12 cellular contexts compared by ENCODE assay signal in the genomic region with DNA sequence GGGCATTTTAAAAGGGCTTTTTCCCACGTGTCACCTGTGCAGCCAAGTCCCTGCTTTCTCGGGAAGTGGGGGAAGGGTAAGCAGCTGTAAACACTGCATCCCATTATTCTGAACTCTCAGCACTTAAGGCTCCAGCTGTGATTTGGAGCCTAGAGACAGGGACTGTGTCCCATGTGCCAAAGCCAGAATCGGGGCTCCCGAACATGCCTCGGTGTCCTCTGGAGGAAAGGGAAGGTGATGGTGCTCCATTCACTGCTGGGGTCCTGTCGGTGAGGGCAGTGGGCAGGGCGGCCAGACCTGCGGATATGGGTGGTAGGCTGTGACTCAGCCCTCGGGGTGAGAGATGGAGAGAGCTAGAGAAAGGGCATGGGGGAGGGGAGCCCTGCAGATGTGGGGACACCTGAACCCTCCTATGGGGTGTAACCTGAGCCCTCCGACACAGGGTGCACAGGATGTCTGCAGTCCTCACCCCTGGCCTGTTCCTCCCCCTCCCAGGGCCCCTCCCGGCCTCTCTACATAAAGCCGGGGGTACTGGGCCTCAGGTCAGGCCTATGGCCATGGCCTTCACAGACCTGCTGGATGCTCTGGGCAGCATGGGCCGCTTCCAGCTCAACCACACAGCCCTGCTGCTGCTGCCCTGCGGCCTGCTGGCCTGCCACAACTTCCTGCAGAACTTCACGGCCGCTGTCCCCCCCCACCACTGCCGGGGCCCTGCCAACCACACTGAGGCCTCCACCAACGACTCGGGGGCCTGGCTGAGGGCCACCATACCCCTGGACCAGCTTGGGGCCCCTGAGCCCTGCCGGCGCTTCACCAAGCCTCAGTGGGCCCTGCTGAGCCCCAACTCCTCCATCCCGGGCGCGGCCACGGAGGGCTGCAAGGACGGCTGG. TPM values are rescaled to one million over a fixed set of nuclear protein-coding genes. Genes with fewer than 3 reads are reported as not detected.
DNase-seq lines count a peak whose midpoint lies in the region; ATAC-seq and TF ChIP-seq lines count a peak whose summit lies in the region.
"Had no signal": no experiment of that assay in that cellular context is flagged by ENCODE, and none has a peak within 500 bp of the region (broad histone marks: within the 10 kb centered on the region; RNA-seq: fewer than 3 reads in every experiment).

No MANE protein-coding gene starts in this region.

- no peaks in the 10 kb centered on the region for H4K20me1 ChIP-seq in IMR-90 (ENCODE audit: insufficient read depth, low read length)

- H3K36me3 ChIP-seq in Caco-2 (ENCODE audit: control insufficient read depth, insufficient read depth, low read length) (peaks cover 2% of the 10 kb centered on the region), IMR-90 (ENCODE audit: control insufficient read depth, insufficient read depth, low read length) (peaks cover 28% of the 10 kb centered on the region), mucosa of descending colon (ENCODE audit: low read depth) (peaks cover 8% of the 10 kb centered on the region)

- H3K4me1 ChIP-seq in Caco-2 (no peaks in the 10 kb centered on the region), IMR-90 (ENCODE audit: control insufficient read depth, insufficient read depth, low read length) (peaks cover 5% of the 10 kb centered on the region), mucosa of descending colon (ENCODE audit: low read depth) (peaks cover 5% of the 10 kb centered on the region)
- H3K4me1 ChIP-seq: foreskin keratinocyte had no signal

- peak overlapping the region; percentile 95 for H2AK9ac ChIP-seq in IMR-90 (replicated peaks; ENCODE audit: low read depth, low read length, poor library complexity)

- H3K27ac Mint-ChIP-seq in Caco-2 (ENCODE audit: unreplicated experiment) = peak overlapping the region; percentile 34
- peak overlapping the region; percentile 68 for H3K27ac Mint-ChIP-seq in activated T-helper 1 cell treated with anti-CD3 and anti-CD28 coated beads, Interleukin-12 subunit alpha, Interleukin-12 subunit beta, Interleukin-2, Interleukin-4 antibody, amounts not matched to agents 30 ng/mL and 10 ng/mL and 1 ng/mL, durations not matched to agents 14 hours and 24 hours and 36 hours

- WGBS in IMR-90 (ENCODE audit: extremely low coverage in 2 of 2, insufficient read length in 1 of 2), 2 experiments = 82% methylated on average over 11 of the region's 26 CpGs; no CpG with 5 or more reads in 1 of the 2 experiments

- dilution Hi-C loops in IMR-90 (cut with HindIII; ENCODE audit: low sequenced_read_pairs, unreplicated experiment) = no loop called here

- no peak overlapping the region for H3K4me3 Mint-ChIP-seq in Caco-2 (ENCODE audit: unreplicated experiment)
- no peak overlapping the region for H3K4me3 Mint-ChIP-seq in activated T-helper 1 cell treated with anti-CD3 and anti-CD28 coated beads, Interleukin-12 subunit alpha, Interleukin-12 subunit beta, Interleukin-2, Interleukin-4 antibody, amounts not matched to agents 30 ng/mL and 10 ng/mL and 1 ng/mL, durations not matched to agents 14 hours and 24 hours and 36 hours

- H2BK120ac ChIP-seq in IMR-90 (ENCODE audit: low read depth, low read length) = no peak overlapping the region

- H2BK20ac ChIP-seq in IMR-90 (ENCODE audit: low read depth, low read length) = no peak overlapping the region

- H3K9me3 ChIP-seq in Caco-2 (no peaks in the 10 kb centered on the region), IMR-90 (ENCODE audit: control insufficient read depth, insufficient read depth, low read length) (no peaks in the 10 kb centered on the region), mucosa of descending colon (no peaks in the 10 kb centered on the region)

- peaks cover 54% of the 10 kb centered on the region for H3K36me3 Mint-ChIP-seq in Caco-2 (ENCODE audit: insufficient read depth, unreplicated experiment)
- H3K36me3 Mint-ChIP-seq in activated T-helper 1 cell treated with anti-CD3 and anti-CD28 coated beads, Interleukin-12 subunit alpha, Interleukin-12 subunit beta, Interleukin-2, Interleukin-4 antibody, amounts not matched to agents 30 ng/mL and 10 ng/mL and 1 ng/mL, durations not matched to agents 14 hours and 24 hours and 36 hours (ENCODE audit: low read depth) = peaks cover 15% of the 10 kb centered on the region

- H2BK5ac ChIP-seq in IMR-90 (ENCODE audit: low read depth, low read length, poor library complexity, severe bottlenecking) = no peak overlapping the region

- no peak for TF ChIP-seq RAD21 in IMR-90 (IDR thresholded peaks at IDR 0.05; ENCODE audit: low read length)

- H3K18ac ChIP-seq in IMR-90 (ENCODE audit: low read depth, low read length) = no peak overlapping the region

- in situ Hi-C loops in IMR-90 (cut with MboI; ENCODE audit: low sequenced_read_pairs) = no loop called here

- no peak overlapping the region for H4K5ac ChIP-seq in IMR-90 (ENCODE audit: low read depth, low read length)

- H3K23ac ChIP-seq in IMR-90 (ENCODE audit: low read depth, low read length) = no peak overlapping the region

- no peak overlapping the region for H3K27ac ChIP-seq in IMR-90 (ENCODE audit: insufficient read depth, low read length)
- H3K27ac ChIP-seq: foreskin keratinocyte, parathyroid adenoma had no signal

- POLR2A ChIA-PET in Caco-2 (lab: Charles Lee) = interaction anchor here (0.6 kb wide), 1 partner anchor 48 kb away, joined by 3 read pairs; the partner anchor contains the start of gene POLA2
- POLR2A ChIA-PET in IMR-90 (lab: Charles Lee; ENCODE audit: unreplicated experiment) = no interaction called here

- peak overlapping the region in 1 of 2 experiments; percentile 19; a peak in 1 of 4 replicates for H4K8ac ChIP-seq in IMR-90 (ENCODE audit: low read depth in 2 of 2, low read length in 2 of 2)

- H3K56ac ChIP-seq in IMR-90 (ENCODE audit: extremely low read depth, insufficient read depth, low read length) = no peak overlapping the region

- CTCF ChIA-PET in Caco-2 (lab: Charles Lee) (no interaction called here), IMR-90 (lab: Yijun Ruan, JAX) (no interaction called here)

- H2AFZ ChIP-seq in IMR-90 (replicated peaks; ENCODE audit: low read length, poor library complexity) = peak overlapping the region; percentile 65
- H2AFZ ChIP-seq: parathyroid adenoma had no signal

- no peaks in the 10 kb centered on the region for H3K27me3 Mint-ChIP-seq in Caco-2 (ENCODE audit: insufficient read depth, unreplicated experiment)
- H3K27me3 Mint-ChIP-seq in activated T-helper 1 cell treated with anti-CD3 and anti-CD28 coated beads, Interleukin-12 subunit alpha, Interleukin-12 subunit beta, Interleukin-2, Interleukin-4 antibody, amounts not matched to agents 30 ng/mL and 10 ng/mL and 1 ng/mL, durations not matched to agents 14 hours and 24 hours and 36 hours (ENCODE audit: insufficient read depth) = peaks cover 3% of the 10 kb centered on the region
- H3K27me3 Mint-ChIP-seq: IgD-negative memory B cell had no signal

- BruUV-seq in Caco-2 (replicated peaks; lab: Mats Ljungman, UMichigan) = no TSS peak
- BruUV-seq in IMR-90 (replicated peaks; lab: Mats Ljungman, UMichigan) = no TSS peak

- no peak overlapping the region for H3K4ac ChIP-seq in IMR-90 (ENCODE audit: low read depth, low read length)

- H3K9ac ChIP-seq in IMR-90 (ENCODE audit: low read depth, low read length) = no peak overlapping the region
- H3K9ac ChIP-seq: parathyroid adenoma had no signal

- ATAC-seq in IMR-90 (ENCODE audit: low read depth) = peak; percentile 25
- ATAC-seq in mucosa of descending colon = peak; percentile 7
- no peak for ATAC-seq in GM18861 (IDR thresholded peaks at IDR 0.05; ENCODE audit: unreplicated experiment)
- ATAC-seq in HG03571 (IDR thresholded peaks at IDR 0.05; ENCODE audit: unreplicated experiment) = no peak
- ATAC-seq: foreskin keratinocyte had no signal

- no peak for TF ChIP-seq POLR2A in IMR-90 (IDR thresholded peaks at IDR 0.05; ENCODE audit: low read depth, low read length)

- peaks cover 8% of the 10 kb centered on the region for H3K4me1 Mint-ChIP-seq in Caco-2 (ENCODE audit: low read depth, unreplicated experiment)
- peaks cover 11% of the 10 kb centered on the region for H3K4me1 Mint-ChIP-seq in activated T-helper 1 cell treated with anti-CD3 and anti-CD28 coated beads, Interleukin-12 subunit alpha, Interleukin-12 subunit beta, Interleukin-2, Interleukin-4 antibody, amounts not matched to agents 30 ng/mL and 10 ng/mL and 1 ng/mL, durations not matched to agents 14 hours and 24 hours and 36 hours (ENCODE audit: low read depth)

- H3K9me1 ChIP-seq in IMR-90 (ENCODE audit: insufficient read depth, low read length) = peaks cover 4% of the 10 kb centered on the region; the same call in 1 of the 2 replicates

- H4K91ac ChIP-seq in IMR-90 (ENCODE audit: insufficient read depth, low read depth, low read length) = no peak overlapping the region

- peaks cover 0 to 4% of the 10 kb centered on the region in 2 experiments; a peak in 1 of 4 replicates for H3K79me1 ChIP-seq in IMR-90 (ENCODE audit: low read depth in 1 of 2, low read length in 2 of 2)

- no peak overlapping the region for H3K14ac ChIP-seq in IMR-90 (replicated peaks; ENCODE audit: low read depth, low read length)

- no peak overlapping the region for H2BK15ac ChIP-seq in IMR-90 (ENCODE audit: low read depth, low read length)

- intact Hi-C loops in Caco-2 (cut with micrococcal nuclease; ENCODE audit: unreplicated experiment) (no loop called here), IMR-90 (cut with micrococcal nuclease) (no loop called here), mucosa of descending colon (cut with DNase I, micrococcal nuclease) (no loop called here)
- intact Hi-C loops in activated T-helper 1 cell treated with anti-CD3 and anti-CD28 coated beads, Interleukin-12 subunit alpha, Interleukin-12 subunit beta, Interleukin-2, Interleukin-4 antibody, amounts not matched to agents 30 ng/mL and 10 ng/mL and 1 ng/mL, durations not matched to agents 14 hours and 24 hours and 36 hours (cut with micrococcal nuclease) = no loop called here

- H3K9me3 Mint-ChIP-seq in Caco-2 (ENCODE audit: unreplicated experiment) = peaks cover 11% of the 10 kb centered on the region
- peaks cover 5% of the 10 kb centered on the region for H3K9me3 Mint-ChIP-seq in activated T-helper 1 cell treated with anti-CD3 and anti-CD28 coated beads, Interleukin-12 subunit alpha, Interleukin-12 subunit beta, Interleukin-2, Interleukin-4 antibody, amounts not matched to agents 30 ng/mL and 10 ng/mL and 1 ng/mL, durations not matched to agents 14 hours and 24 hours and 36 hours
- H3K9me3 Mint-ChIP-seq: IgD-negative memory B cell had no signal

- H3K4me2 ChIP-seq in IMR-90 (ENCODE audit: low read depth, low read length) = no peak overlapping the region

- H2AK5ac ChIP-seq in IMR-90 (ENCODE audit: low read depth, low read length) = no peak overlapping the region

- H3K27me3 ChIP-seq in Caco-2 (replicated peaks; ENCODE audit: control insufficient read depth, insufficient read depth, low read length) (no peaks in the 10 kb centered on the region), IMR-90 (ENCODE audit: control insufficient read depth, insufficient read depth, low read length) (no peaks in the 10 kb centered on the region)
- H3K27me3 ChIP-seq: foreskin keratinocyte had no signal

- TF ChIP-seq CTCF in Caco-2 (IDR thresholded peaks at IDR 0.05; ENCODE audit: insufficient read depth in 1 of 2, low read depth in 1 of 2, low read length in 1 of 2, severe bottlenecking in 1 of 2, unreplicated experiment in 1 of 2) (no peak), IMR-90 (conservative IDR thresholded peaks at IDR 0.05; ENCODE audit: low read depth, low read length) (no peak), mucosa of descending colon (IDR thresholded peaks at IDR 0.05) (no peak)

- DNase-seq in Caco-2 (no peak), IMR-90 (peak; percentile 6), mucosa of descending colon (no peak), D341Med (ENCODE audit: low spot score) (no peak), retina (no peak)
- no peak for DNase-seq in activated T-helper 1 cell treated with anti-CD3 and anti-CD28 coated beads, Interleukin-12 subunit alpha, Interleukin-12 subunit beta, Interleukin-2, Interleukin-4 antibody, amounts not matched to agents 30 ng/mL and 10 ng/mL and 1 ng/mL, durations not matched to agents 14 hours and 24 hours and 36 hours (ENCODE audit: low spot score)

- no peak overlapping the region for H3K4me3 ChIP-seq in Caco-2 (ENCODE audit: low read depth, low read length)
- no peak overlapping the region for H3K4me3 ChIP-seq in IMR-90 (ENCODE audit: insufficient read depth, low read depth, low read length)
- no peak overlapping the region for H3K4me3 ChIP-seq in mucosa of descending colon

RNA-seq across cellular contexts. Expression of gene CAPN1, which starts 31.8 kb away (rescaled TPM):
- total RNA-seq in Caco-2 (2022) (238 and 244 TPM in 2 replicates), IMR-90 (2012; rRNA removed) (62.8 and 110 TPM in 2 replicates), mucosa of descending colon (100 to 1,000 TPM; 211 to 389 (median 271) TPM)
- 182 and 263 TPM in 2 replicates for polyA plus RNA-seq in IMR-90 (2012; rRNA removed)
- 108 and 165 TPM in 2 replicates for polyA plus RNA-seq in IMR-90 (2012; cell fraction: cytosol; rRNA removed)
- polyA plus RNA-seq in IMR-90 (2012; cell fraction: nucleus; rRNA removed; ENCODE audit: low replicate concordance) = 150 and 381 TPM in 2 replicates
- 85.9 and 93.5 TPM in 2 replicates for total RNA-seq in activated T-helper 1 cell treated with anti-CD3 and anti-CD28 coated beads, Interleukin-12 subunit alpha, Interleukin-12 subunit beta, Interleukin-2, Interleukin-4 antibody, amounts not matched to agents 30 ng/mL and 10 ng/mL and 1 ng/mL, durations not matched to agents 14 hours and 24 hours and 36 hours

RNA-seq across cellular contexts. Expression of gene SPDYC, which starts 43.5 kb away (rescaled TPM):
- total RNA-seq in Caco-2 (2022) (not detected in 2 replicates), IMR-90 (2012; rRNA removed) (not detected in 2 replicates), mucosa of descending colon (not detected)
- polyA plus RNA-seq in IMR-90 (2012; rRNA removed) = not detected in 2 replicates
- not detected in 2 replicates for polyA plus RNA-seq in IMR-90 (2012; cell fraction: cytosol; rRNA removed)
- polyA plus RNA-seq in IMR-90 (2012; cell fraction: nucleus; rRNA removed; ENCODE audit: low replicate concordance) = not detected in 2 replicates
- total RNA-seq in activated T-helper 1 cell treated with anti-CD3 and anti-CD28 coated beads, Interleukin-12 subunit alpha, Interleukin-12 subunit beta, Interleukin-2, Interleukin-4 antibody, amounts not matched to agents 30 ng/mL and 10 ng/mL and 1 ng/mL, durations not matched to agents 14 hours and 24 hours and 36 hours = not detected in 2 replicates
- total RNA-seq: foreskin keratinocyte had no signal
- polyA plus RNA-seq: adipose tissue, foreskin keratinocyte, IgD-negative memory B cell had no signal

RNA-seq across cellular contexts. Expression of gene POLA2, which starts 48.2 kb away (rescaled TPM):
- total RNA-seq in Caco-2 (2022) = 23.2 and 25.3 TPM in 2 replicates
- total RNA-seq in IMR-90 (2012; rRNA removed) = 12.2 and 14.2 TPM in 2 replicates
- 17.3 and 19.9 TPM in 2 replicates for polyA plus RNA-seq in IMR-90 (2012; rRNA removed)
- 7.9 and 20.1 TPM in 2 replicates for polyA plus RNA-seq in IMR-90 (2012; cell fraction: cytosol; rRNA removed)
- polyA plus RNA-seq in IMR-90 (2012; cell fraction: nucleus; rRNA removed; ENCODE audit: low replicate concordance) = 12.7 and 14.4 TPM in 2 replicates
- 78.2 and 78.9 TPM in 2 replicates for total RNA-seq in activated T-helper 1 cell treated with anti-CD3 and anti-CD28 coated beads, Interleukin-12 subunit alpha, Interleukin-12 subunit beta, Interleukin-2, Interleukin-4 antibody, amounts not matched to agents 30 ng/mL and 10 ng/mL and 1 ng/mL, durations not matched to agents 14 hours and 24 hours and 36 hours
- 10 to 100 TPM in 2 of 3 donors, 1 to 10 TPM in 1; 8.9 to 14.4 (median 11.4) TPM for total RNA-seq in mucosa of descending colon

Comparison
In these comparisons a context has a peak if more than half of its experiments do, and no peak if none do; other contexts are left out.
1. ATAC-seq: peak in IMR-90 (single experiment) and mucosa of descending colon (single experiment); none in GM18861 (single experiment) and HG03571 (single experiment).